ENCODE assay signal across 1 cellular context in genomic region chr11:69771466-69771865, GRCh38.
TF ChIP-seq lines count a peak whose summit lies in the region.

No MANE protein-coding gene starts in this region.

TF ChIP-seq in H1, 55 proteins besides CTCF, POLR2A, EP300 and RAD21:
- TF ChIP-seq CBX8 (IDR thresholded peaks at IDR 0.05; ENCODE audit: borderline replicate concordance, low read depth, low read length) (no peak), CBX5 (IDR thresholded peaks at IDR 0.05; ENCODE audit: low read depth, low read length) (no peak), PHF8 (conservative IDR thresholded peaks at IDR 0.05; ENCODE audit: low read depth, low read length) (no peak), CHD7 (IDR thresholded peaks at IDR 0.05; ENCODE audit: insufficient replicate concordance, low read length) (no peak), HDAC6 (IDR thresholded peaks at IDR 0.05; ENCODE audit: low read depth, low read length) (no peak), JUN (IDR thresholded peaks at IDR 0.05; ENCODE audit: low read depth, low read length) (no peak), TBP (IDR thresholded peaks at IDR 0.05; ENCODE audit: low read depth, low read length) (no peak), POU5F1 (IDR thresholded peaks at IDR 0.05; ENCODE audit: low read depth, low read length) (no peak), CREB1 (IDR thresholded peaks at IDR 0.05) (no peak), SUZ12 (IDR thresholded peaks at IDR 0.05; ENCODE audit: low read length) (no peak), TAF1 (IDR thresholded peaks at IDR 0.05; ENCODE audit: low read depth, low read length) (no peak), YY1 (IDR thresholded peaks at IDR 0.05; ENCODE audit: low read depth, low read length) (no peak), RBBP5 (IDR thresholded peaks at IDR 0.05; ENCODE audit: borderline replicate concordance, low read depth, low read length) (no peak), SRF (IDR thresholded peaks at IDR 0.05; ENCODE audit: low read depth, low read length) (no peak), KDM1A (IDR thresholded peaks at IDR 0.05; ENCODE audit: borderline replicate concordance, low read length) (no peak), CHD2 (IDR thresholded peaks at IDR 0.05; ENCODE audit: low read length) (no peak), MAFK (IDR thresholded peaks at IDR 0.05; ENCODE audit: low read depth, low read length) (no peak), SP4 (IDR thresholded peaks at IDR 0.05; ENCODE audit: low read length) (no peak)
- TF ChIP-seq, protein P1, sequence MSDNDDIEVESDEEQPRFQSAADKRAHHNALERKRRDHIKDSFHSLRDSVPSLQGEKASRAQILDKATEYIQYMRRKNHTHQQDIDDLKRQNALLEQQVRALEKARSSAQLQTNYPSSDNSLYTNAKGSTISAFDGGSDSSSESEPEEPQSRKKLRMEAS (IDR thresholded peaks at IDR 0.05) = no peak
